Comparison of ENCODE assay signal across 21 cellular contexts in genomic region chr2:40452-40851, GRCh38. TPM values are rescaled to one million over a fixed set of nuclear protein-coding genes. Genes with fewer than 3 reads are reported as not detected.
DNase-seq lines count a peak whose midpoint lies in the region; ATAC-seq, FAIRE-seq and TF ChIP-seq lines count a peak whose summit lies in the region.
"Had no signal": no experiment of that assay in that cellular context is flagged by ENCODE, and none has a peak within 500 bp of the region (broad histone marks: within the 10 kb centered on the region; RNA-seq: fewer than 3 reads in every experiment).

No MANE protein-coding gene starts in this region.

- H3K9ac ChIP-seq in K562 (ENCODE audit: insufficient read depth in 1 of 2, low read depth in 2 of 2, low read length in 2 of 2), result no peak overlapping the region

- H3K27me3 ChIP-seq in PC-9 (ENCODE audit: insufficient read depth, low read depth), result no peaks in the 10 kb centered on the region
- peaks cover 0 to 9% of the 10 kb centered on the region in 2 experiments; a peak in 3 of 5 replicates for H3K27me3 ChIP-seq in K562 (ENCODE audit: control insufficient read depth in 2 of 2, insufficient read depth in 2 of 2, low read length in 2 of 2)
- H3K27me3 ChIP-seq in esophagus squamous epithelium, result peaks cover 0 to 21% (median 2%) of the 10 kb centered on the region in 4 donors
- no peaks in the 10 kb centered on the region for H3K27me3 ChIP-seq in right lobe of liver

- 5% methylated on average over 4 of the region's 4 CpGs for WGBS in K562 (ENCODE audit: insufficient coverage, low coverage, missing lambda C conversion rate)
- WGBS in esophagus squamous epithelium, 2 donors, result 24 to 42% methylated on average over 4 of the region's 4 CpGs
- 40% methylated on average over 4 of the region's 4 CpGs for WGBS in right lobe of liver (ENCODE audit: insufficient coverage, low coverage, low lambda C conversion rate, missing lambda C conversion rate)

- H3K9me2 ChIP-seq in PC-9 (ENCODE audit: insufficient read depth), result no peaks in the 10 kb centered on the region

- no peak overlapping the region for H2AFZ ChIP-seq in PC-9
- no peak overlapping the region for H2AFZ ChIP-seq in K562 (ENCODE audit: low read depth, low read length)

- no peak for TF ChIP-seq EP300 in K562 (IDR thresholded peaks at IDR 0.05; ENCODE audit: low read length)

- POLR2A ChIA-PET in PC-9 (lab: Charles Lee; ENCODE audit: unreplicated experiment) (no interaction called here), K562 (lab: Yijun Ruan, JAX) (no interaction called here)

- H3F3A ChIP-seq in PC-9 (ENCODE audit: insufficient read depth, low read depth), result peaks cover 54% of the 10 kb centered on the region

- peaks cover 91% of the 10 kb centered on the region for H3K4me1 ChIP-seq in PC-9 (replicated peaks; ENCODE audit: insufficient read depth)
- peaks cover 0 to 3% of the 10 kb centered on the region in 2 experiments; a peak in 1 of 5 replicates for H3K4me1 ChIP-seq in K562 (replicated peaks in 1 of 2; ENCODE audit: control insufficient read depth in 2 of 2, insufficient read depth in 2 of 2, low read length in 2 of 2)
- H3K4me1 ChIP-seq in esophagus squamous epithelium, result peaks cover 5 to 80% (median 19%) of the 10 kb centered on the region in 3 donors
- peaks cover 0 to 51% (median 21%) of the 10 kb centered on the region in 4 donors for H3K4me1 ChIP-seq in right lobe of liver
- H3K4me1 ChIP-seq: A549, BE2C, HAP-1 had no signal

- no peaks in the 10 kb centered on the region for H3K9me1 ChIP-seq in K562 (ENCODE audit: control insufficient read depth, insufficient read depth, low read length)

- peak in 1 of 2 experiments; percentile 52 for DNase-seq in PC-9
- no peak for DNase-seq in K562 (ENCODE audit: extremely low read depth in 1 of 4, low spot score in 3 of 4)
- no peak for DNase-seq in esophagus squamous epithelium (lab: John Stamatoyannopoulos, UW)
- DNase-seq in right lobe of liver, result no peak
- no peak for DNase-seq in chondrocyte (ENCODE audit: low spot score)
- no peak for DNase-seq in SK-N-DZ (ENCODE audit: low spot score)
- DNase-seq: BE2C; CD4-positive, alpha-beta memory T cell; DMS79 treated with DMSO at 0.1 percent for 48 hours; EL; GOT3; HFFc6 had no signal

- H4K20me1 ChIP-seq in PC-9 (ENCODE audit: insufficient read depth) (0 out of 2 replicates have a peak, but pooled peaks cover 4% of the 10 kb centered on the region), K562 (replicated peaks; ENCODE audit: control insufficient read depth, insufficient read depth, low read length) (no peaks in the 10 kb centered on the region)

- no peaks in the 10 kb centered on the region for H3K9me3 Mint-ChIP-seq in chondrocyte (ENCODE audit: low read depth)

- H3K27ac Mint-ChIP-seq in chondrocyte (ENCODE audit: unreplicated experiment), result no peak overlapping the region
- H3K27ac Mint-ChIP-seq: CD4-positive, alpha-beta memory T cell; HFFc6 had no signal

- H3K4me3 ChIP-seq in PC-9, result peak overlapping the region; percentile 12
- no peak overlapping the region for H3K4me3 ChIP-seq in K562
- H3K4me3 ChIP-seq in esophagus squamous epithelium, result peak overlapping the region; percentile 2 to 83 (median 70)
- no peak overlapping the region for H3K4me3 ChIP-seq in right lobe of liver
- H3K4me3 ChIP-seq: A549, HAP-1 had no signal

- peaks cover 40% of the 10 kb centered on the region for H3K27me3 Mint-ChIP-seq in chondrocyte (ENCODE audit: low read depth)

- H3K27ac ChIP-seq in PC-9 (peak overlapping the region; percentile 7; the same call in 1 of the 2 replicates), K562 (ENCODE audit: extremely low read depth, low read depth, low read length) (no peak overlapping the region), esophagus squamous epithelium (peak overlapping the region; percentile 64 to 99 (median 96)), right lobe of liver (peak overlapping the region in 1 of 3 donors; percentile 41)
- H3K27ac ChIP-seq: A549, C4-2B had no signal

- no peak for FAIRE-seq in K562 (lab: Jason Lieb, UNC)
- FAIRE-seq: A549, G401.6, GM12891, GM19239, HTR-8/SVneo had no signal

- H3K36me3 ChIP-seq in PC-9 (ENCODE audit: low read depth), result peaks cover 66% of the 10 kb centered on the region
- H3K36me3 ChIP-seq in K562 (ENCODE audit: control insufficient read depth, insufficient read depth, low read length), result no peaks in the 10 kb centered on the region
- H3K36me3 ChIP-seq in esophagus squamous epithelium, result peaks cover 0 to 26% (median 0%) of the 10 kb centered on the region in 3 donors
- H3K36me3 ChIP-seq in right lobe of liver, result peaks cover 0 to 27% (median 13%) of the 10 kb centered on the region in 4 donors
- H3K36me3 ChIP-seq: BE2C, HAP-1 had no signal

- CTCF ChIA-PET in PC-9 (lab: Charles Lee), result no interaction called here
- CTCF ChIA-PET in K562 (lab: Yijun Ruan, JAX; ENCODE audit: low intra/inter-chr PET ratio), result no interaction called here

- H3K79me2 ChIP-seq in PC-9 (ENCODE audit: low read depth) (peaks cover 72% of the 10 kb centered on the region), K562 (ENCODE audit: control insufficient read depth, insufficient read depth, low read length) (no peaks in the 10 kb centered on the region)

- no peak for TF ChIP-seq RAD21 in K562 (CRISPR knock-in tag; conservative IDR thresholded peaks at IDR 0.05 in 1 of 2, IDR thresholded peaks at IDR 0.05 in 1 of 2)

- intact Hi-C loops in PC-9 (cut with micrococcal nuclease; ENCODE audit: unreplicated experiment) (no loop called here), K562 (cut with micrococcal nuclease) (no loop called here), esophagus squamous epithelium (cut with DNase I) (no loop called here), right lobe of liver (cut with DNase I) (no loop called here)

- H3K4me1 Mint-ChIP-seq in chondrocyte (ENCODE audit: low read depth), result peaks cover 5% of the 10 kb centered on the region

- in situ Hi-C loops in K562 (cut with MboI), result no loop called here

- H3K9me3 ChIP-seq in PC-9 (ENCODE audit: insufficient read depth, low read depth) (peaks cover 9% of the 10 kb centered on the region; the same call in 1 of the 2 replicates), K562 (replicated peaks; ENCODE audit: control insufficient read depth, insufficient read depth, low read depth, low read length) (no peaks in the 10 kb centered on the region), esophagus squamous epithelium (no peaks in the 10 kb centered on the region), right lobe of liver (no peaks in the 10 kb centered on the region)
- H3K9me3 ChIP-seq: A549, BE2C, HAP-1 had no signal

- no peak overlapping the region for H3K4me3 Mint-ChIP-seq in chondrocyte (ENCODE audit: unreplicated experiment)
- H3K4me3 Mint-ChIP-seq: CD4-positive, alpha-beta memory T cell; HFFc6 had no signal

- no peak for ATAC-seq in K562
- peak in 3 of 4 donors; percentile 16 to 40 (median 34) for ATAC-seq in right lobe of liver
- ATAC-seq in GM18870 (IDR thresholded peaks at IDR 0.05; ENCODE audit: unreplicated experiment), result no peak
- ATAC-seq: A549 had no signal

- TF ChIP-seq CTCF in PC-9 (conservative IDR thresholded peaks at IDR 0.05) (no peak), K562 (IDR thresholded peaks at IDR 0.05 in 2 of 3, conservative IDR thresholded peaks at IDR 0.05 in 1 of 3; ENCODE audit: insufficient read depth in 2 of 3, low read depth in 1 of 3, low read length in 3 of 3) (no peak), esophagus squamous epithelium (IDR thresholded peaks at IDR 0.05) (no peak), right lobe of liver (IDR thresholded peaks at IDR 0.05) (no peak), chondrocyte (IDR thresholded peaks at IDR 0.05) (no peak)

- no peak for TF ChIP-seq POLR2A in K562 (conservative IDR thresholded peaks at IDR 0.05)
- TF ChIP-seq POLR2A in esophagus squamous epithelium (IDR thresholded peaks at IDR 0.05), result no peak
- TF ChIP-seq POLR2A in right lobe of liver (IDR thresholded peaks at IDR 0.05), result no peak

- peaks cover 2% of the 10 kb centered on the region for H3K36me3 Mint-ChIP-seq in chondrocyte (ENCODE audit: low read depth)
- H3K36me3 Mint-ChIP-seq: CD4-positive, alpha-beta memory T cell had no signal

- H3K4me2 ChIP-seq in PC-9 (peak overlapping the region; percentile 90), K562 (ENCODE audit: insufficient read depth, low read length) (no peak overlapping the region)
- H3K4me2 ChIP-seq: A549 had no signal

- BruUV-seq in PC-9 (replicated peaks; lab: Mats Ljungman, UMichigan) (no TSS peak), K562 (replicated peaks; lab: Mats Ljungman, UMichigan) (no TSS peak)

TF ChIP-seq in K562, 482 proteins besides CTCF, POLR2A, EP300 and RAD21 (continues in another document):
- peak; percentile 65 for TF ChIP-seq ATF3 (IDR thresholded peaks at IDR 0.05)
- TF ChIP-seq ATF3 (CRISPR knock-in tag; conservative IDR thresholded peaks at IDR 0.05), result no peak

RNA-seq across cellular contexts. Expression of gene FAM110C, which starts 5.9 kb away (rescaled TPM):
- total RNA-seq in PC-9 (2021), result 20.8 and 21.1 TPM in 2 replicates
- total RNA-seq in K562 (2011; cell fraction: chromatin; rRNA removed; ENCODE audit: low replicate concordance), result not detected in 2 replicates
- total RNA-seq in K562 (2011; cell fraction: nucleolus; rRNA removed), result not detected in 2 replicates
- not detected in 2 replicates for total RNA-seq in K562 (2011; cell fraction: nucleoplasm; rRNA removed)
- not detected in 2 replicates for total RNA-seq in K562 (2014; rRNA removed)
- total RNA-seq in K562 (2014; rRNA removed; fragmentation: Illumina TruSeq; extraction: Trizol), result not detected in 2 replicates
- total RNA-seq in K562 (2015; rRNA removed; fragmentation: Illumina TruSeq; extraction: Trizol), result not detected in 2 replicates
- 0.04 TPM in 1 of 2 replicates, not detected in the other for total RNA-seq in K562 (2021)
- not detected in 2 replicates for polyA plus RNA-seq in K562 (2011; rRNA removed)
- polyA plus RNA-seq in K562 (2011; cell fraction: cytosol; rRNA removed), result not detected in 2 replicates
- not detected in 2 replicates for polyA plus RNA-seq in K562 (2011; cell fraction: nucleus; rRNA removed)
- polyA plus RNA-seq in K562 (2012), result not detected in 2 replicates
- polyA plus RNA-seq in K562 (2014; fragmentation: Illumina TruSeq; extraction: Trizol), result not detected in 2 replicates
- polyA plus RNA-seq in K562 (2014; fragmentation: Nextera tagmentation; extraction: Ambion mirVana), result not detected
- polyA plus RNA-seq in K562 (2014; rRNA removed), result not detected in 2 replicates
- polyA minus RNA-seq in K562 (2011; rRNA and poly(A)+ RNA removed), result not detected in 2 replicates
- not detected in 2 replicates for polyA minus RNA-seq in K562 (2011; cell fraction: cytosol; rRNA and poly(A)+ RNA removed)
- polyA minus RNA-seq in K562 (2011; cell fraction: nucleus; rRNA and poly(A)+ RNA removed), result not detected in 2 replicates
- total RNA-seq in esophagus squamous epithelium, result 10 to 100 TPM; 41.7 to 68.0 (median 53.7) TPM
- total RNA-seq in right lobe of liver, result 10 to 100 TPM in 2 of 6 experiments, 1 to 10 TPM in 4; 5.6 to 17.8 (median 8.8) TPM
- total RNA-seq in chondrocyte, result 0.22 to 1.7 TPM (median 1.3 TPM) in 3 replicates
- polyA plus RNA-seq in SK-N-DZ (2014; cell fraction: cytosol; rRNA removed), result not detected in 2 replicates
- not detected in 2 replicates for polyA plus RNA-seq in SK-N-DZ (2014; cell fraction: nucleus; rRNA removed)
- total RNA-seq: HFFc6 had no signal
- polyA plus RNA-seq: AG04450 had no signal

Comparison
In these comparisons a context has a peak if more than half of its experiments do, and no peak if none do; other contexts are left out.
1. H3K4me3 ChIP-seq: peak in PC-9 (single experiment) and esophagus squamous epithelium (4 of 4); none in K562 (single experiment) and right lobe of liver (0 of 3).
2. ATAC-seq: peak in right lobe of liver (3 of 4); none in K562 (single experiment) and GM18870 (single experiment).